ENCODE assay signal across 1 cellular context in genomic region chr4:189809885-189810284, GRCh38.
TF ChIP-seq lines count a peak whose summit lies in the region.

No MANE protein-coding gene starts in this region.

TF ChIP-seq in SK-N-SH treated with all-trans-retinoic acid at 6 μM for 48 hours, 23 proteins besides CTCF, POLR2A, EP300 and RAD21 (continued from another document):
- no peak for TF ChIP-seq POU6F1 (CRISPR knock-in tag; IDR thresholded peaks at IDR 0.05; ENCODE audit: borderline replicate concordance, low read depth)
- TF ChIP-seq ZFP3 (CRISPR knock-in tag; IDR thresholded peaks at IDR 0.05) = no peak
- no peak for TF ChIP-seq ZNF70 (CRISPR knock-in tag; IDR thresholded peaks at IDR 0.05)
- no peak for TF ChIP-seq ZFP30 (CRISPR knock-in tag; IDR thresholded peaks at IDR 0.05)
- TF ChIP-seq, protein P1, sequence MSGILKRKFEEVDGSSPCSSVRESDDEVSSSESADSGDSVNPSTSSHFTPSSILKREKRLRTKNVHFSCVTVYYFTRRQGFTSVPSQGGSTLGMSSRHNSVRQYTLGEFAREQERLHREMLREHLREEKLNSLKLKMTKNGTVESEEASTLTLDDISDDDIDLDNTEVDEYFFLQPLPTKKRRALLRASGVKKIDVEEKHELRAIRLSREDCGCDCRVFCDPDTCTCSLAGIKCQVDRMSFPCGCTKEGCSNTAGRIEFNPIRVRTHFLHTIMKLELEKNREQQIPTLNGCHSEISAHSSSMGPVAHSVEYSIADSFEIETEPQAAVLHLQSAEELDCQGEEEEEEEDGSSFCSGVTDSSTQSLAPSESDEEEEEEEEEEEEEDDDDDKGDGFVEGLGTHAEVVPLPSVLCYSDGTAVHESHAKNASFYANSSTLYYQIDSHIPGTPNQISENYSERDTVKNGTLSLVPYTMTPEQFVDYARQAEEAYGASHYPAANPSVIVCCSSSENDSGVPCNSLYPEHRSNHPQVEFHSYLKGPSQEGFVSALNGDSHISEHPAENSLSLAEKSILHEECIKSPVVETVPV (CRISPR knock-in tag; IDR thresholded peaks at IDR 0.05) = no peak
- no peak for TF ChIP-seq BACH2 (CRISPR knock-in tag; IDR thresholded peaks at IDR 0.05; ENCODE audit: borderline replicate concordance)
- TF ChIP-seq, protein P2, sequence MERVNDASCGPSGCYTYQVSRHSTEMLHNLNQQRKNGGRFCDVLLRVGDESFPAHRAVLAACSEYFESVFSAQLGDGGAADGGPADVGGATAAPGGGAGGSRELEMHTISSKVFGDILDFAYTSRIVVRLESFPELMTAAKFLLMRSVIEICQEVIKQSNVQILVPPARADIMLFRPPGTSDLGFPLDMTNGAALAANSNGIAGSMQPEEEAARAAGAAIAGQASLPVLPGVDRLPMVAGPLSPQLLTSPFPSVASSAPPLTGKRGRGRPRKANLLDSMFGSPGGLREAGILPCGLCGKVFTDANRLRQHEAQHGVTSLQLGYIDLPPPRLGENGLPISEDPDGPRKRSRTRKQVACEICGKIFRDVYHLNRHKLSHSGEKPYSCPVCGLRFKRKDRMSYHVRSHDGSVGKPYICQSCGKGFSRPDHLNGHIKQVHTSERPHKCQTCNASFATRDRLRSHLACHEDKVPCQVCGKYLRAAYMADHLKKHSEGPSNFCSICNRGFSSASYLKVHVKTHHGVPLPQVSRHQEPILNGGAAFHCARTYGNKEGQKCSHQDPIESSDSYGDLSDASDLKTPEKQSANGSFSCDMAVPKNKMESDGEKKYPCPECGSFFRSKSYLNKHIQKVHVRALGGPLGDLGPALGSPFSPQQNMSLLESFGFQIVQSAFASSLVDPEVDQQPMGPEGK (CRISPR knock-in tag; IDR thresholded peaks at IDR 0.05; ENCODE audit: borderline replicate concordance) = no peak
- TF ChIP-seq TOX (CRISPR knock-in tag; IDR thresholded peaks at IDR 0.05; ENCODE audit: borderline replicate concordance) = peak; percentile 20; the same call in 1 of the 2 replicates
